In genomic region chr2:233620204-233620603, GRCh38 we compare ENCODE assay signal across 11 cellular contexts. TPM values are rescaled to one million over a fixed set of nuclear protein-coding genes. Genes with fewer than 3 reads are reported as not detected.
"Had no signal": no experiment of that assay in that cellular context is flagged by ENCODE, and none has a peak within 500 bp of the region (broad histone marks: within the 10 kb centered on the region; RNA-seq: fewer than 3 reads in every experiment).

No MANE protein-coding gene starts in this region.

- H3K4me3 ChIP-seq: GM23248, HAP-1, K562 had no signal

- ATAC-seq: HCT116, K562 had no signal

- H3K9me3 ChIP-seq: HAP-1 had no signal

- H3K9ac ChIP-seq: GM23248 had no signal

- H3K27ac ChIP-seq: GM23248, HL-60 had no signal

- H3K4me1 ChIP-seq: HAP-1 had no signal

- H3K36me3 ChIP-seq: HAP-1 had no signal

- DNase-seq: GM23248, GOT3, H7, HFFc6, IMR-90, KG1 had no signal

RNA-seq across cellular contexts. Expression of gene UGT1A8, which starts 2.8 kb away (rescaled TPM):
- total RNA-seq: GM23248, H4, H7, HFFc6, IMR-90 had no signal

RNA-seq across cellular contexts. Expression of gene UGT1A10, which starts 16.0 kb away (rescaled TPM):
- total RNA-seq: GM23248, H4, H7, HFFc6, IMR-90, K562 had no signal

RNA-seq across cellular contexts. Expression of gene UGT1A9, which starts 51.5 kb away (rescaled TPM):
- total RNA-seq: GM23248, H7, HFFc6, IMR-90 had no signal
